In genomic region chr12:124053855-124054254, GRCh38 we compare ENCODE assay signal across 8 cellular contexts.
DNase-seq lines count a peak whose midpoint lies in the region; ATAC-seq and TF ChIP-seq lines count a peak whose summit lies in the region.

No MANE protein-coding gene starts in this region.

- H3K4me1 ChIP-seq in IMR-90 (ENCODE audit: control insufficient read depth, insufficient read depth, low read length), result no peaks in the 10 kb centered on the region
- H3K4me1 ChIP-seq in gastrocnemius medialis, result no peaks in the 10 kb centered on the region

- TF ChIP-seq CTCF in BJ (IDR thresholded peaks at IDR 0.05; ENCODE audit: insufficient read depth, low read depth, low read length), result peak; percentile 83
- TF ChIP-seq CTCF in IMR-90 (conservative IDR thresholded peaks at IDR 0.05; ENCODE audit: low read depth, low read length), result peak; percentile 61
- peak; percentile 76 for TF ChIP-seq CTCF in WERI-Rb-1 (IDR thresholded peaks at IDR 0.05; ENCODE audit: low read depth, low read length)
- peak; percentile 50 to 63 (median 54) for TF ChIP-seq CTCF in gastrocnemius medialis (IDR thresholded peaks at IDR 0.05 in 4 of 5, conservative IDR thresholded peaks at IDR 0.05 in 1 of 5)

- in situ Hi-C loops in IMR-90 (cut with MboI; ENCODE audit: low sequenced_read_pairs) (no loop called here), gastrocnemius medialis (cut with MboI; ENCODE audit: low sequenced_read_pairs in 4 of 4) (loop anchor here in 3 of 4 donors (5.0 to 10.0 kb wide), 2 partner anchors 261 to 263 kb away; no protein-coding TSS in a partner anchor)

- no peak overlapping the region for H3K18ac ChIP-seq in IMR-90 (ENCODE audit: low read depth, low read length)

- H2BK15ac ChIP-seq in IMR-90 (ENCODE audit: low read depth, low read length), result no peak overlapping the region

- WGBS in IMR-90 (ENCODE audit: extremely low coverage in 2 of 2, insufficient read length in 1 of 2), 2 experiments, result 100% methylated on average over 1 of the region's 11 CpGs; no CpG with 5 or more reads in 1 of the 2 experiments

- H3K9me1 ChIP-seq in IMR-90 (ENCODE audit: insufficient read depth, low read length), result no peaks in the 10 kb centered on the region

- no TSS peak for BruUV-seq in IMR-90 (replicated peaks; lab: Mats Ljungman, UMichigan)

- H3K27ac ChIP-seq in IMR-90 (ENCODE audit: insufficient read depth, low read length) (no peak overlapping the region), WERI-Rb-1 (peak overlapping the region; percentile 18; the same call in 1 of the 2 replicates), gastrocnemius medialis (no peak overlapping the region)

- H3K27me3 ChIP-seq in BJ (ENCODE audit: control insufficient read depth, insufficient read depth, low read length) (no peaks in the 10 kb centered on the region; the same call in 1 of the 2 replicates), IMR-90 (ENCODE audit: control insufficient read depth, insufficient read depth, low read length) (peaks cover 6% of the 10 kb centered on the region), WERI-Rb-1 (ENCODE audit: insufficient read depth, low read depth, severe bottlenecking) (no peaks in the 10 kb centered on the region), gastrocnemius medialis (no peaks in the 10 kb centered on the region)

- no peak overlapping the region for H2AFZ ChIP-seq in IMR-90 (replicated peaks; ENCODE audit: low read length, poor library complexity)

- H3K27ac Mint-ChIP-seq in activated T-helper 1 cell treated with anti-CD3 and anti-CD28 coated beads, Interleukin-12 subunit alpha, Interleukin-12 subunit beta, Interleukin-2, Interleukin-4 antibody, amounts not matched to agents 30 ng/mL and 10 ng/mL and 1 ng/mL, durations not matched to agents 14 hours and 24 hours and 36 hours, result no peak overlapping the region

- no peak overlapping the region for H3K56ac ChIP-seq in IMR-90 (ENCODE audit: extremely low read depth, insufficient read depth, low read length)

- no peak overlapping the region for H3K4ac ChIP-seq in IMR-90 (ENCODE audit: low read depth, low read length)

- no peaks in the 10 kb centered on the region for H3K4me1 Mint-ChIP-seq in activated T-helper 1 cell treated with anti-CD3 and anti-CD28 coated beads, Interleukin-12 subunit alpha, Interleukin-12 subunit beta, Interleukin-2, Interleukin-4 antibody, amounts not matched to agents 30 ng/mL and 10 ng/mL and 1 ng/mL, durations not matched to agents 14 hours and 24 hours and 36 hours (ENCODE audit: low read depth)

- POLR2A ChIA-PET in BJ (lab: Charles Lee), result no interaction called here
- POLR2A ChIA-PET in IMR-90 (lab: Charles Lee; ENCODE audit: unreplicated experiment), result no interaction called here

- H4K8ac ChIP-seq in IMR-90 (ENCODE audit: low read depth in 2 of 2, low read length in 2 of 2), result no peak overlapping the region

- intact Hi-C loops in IMR-90 (cut with micrococcal nuclease), result loop anchor here (5.0 kb wide), 2 partner anchors 268 to 713 kb away; no protein-coding TSS in a partner anchor
- intact Hi-C loops in left ventricle myocardium superior (cut with micrococcal nuclease), result loop anchor here (5.0 kb wide), 2 partner anchors 263 to 713 kb away; no protein-coding TSS in a partner anchor
- intact Hi-C loops in gastrocnemius medialis (cut with DNase I; ENCODE audit: low total_unique reads), result loop anchor here (1.0 kb wide), 1 partner anchor 267 kb away; no protein-coding TSS in a partner anchor
- intact Hi-C loops in activated T-helper 1 cell treated with anti-CD3 and anti-CD28 coated beads, Interleukin-12 subunit alpha, Interleukin-12 subunit beta, Interleukin-2, Interleukin-4 antibody, amounts not matched to agents 30 ng/mL and 10 ng/mL and 1 ng/mL, durations not matched to agents 14 hours and 24 hours and 36 hours (cut with micrococcal nuclease), result no loop called here

- H3K9me3 ChIP-seq in IMR-90 (ENCODE audit: control insufficient read depth, insufficient read depth, low read length), result no peaks in the 10 kb centered on the region
- H3K9me3 ChIP-seq in WERI-Rb-1 (ENCODE audit: severe bottlenecking), result peaks cover 5% of the 10 kb centered on the region
- no peaks in the 10 kb centered on the region for H3K9me3 ChIP-seq in gastrocnemius medialis

- no peaks in the 10 kb centered on the region for H4K20me1 ChIP-seq in IMR-90 (ENCODE audit: insufficient read depth, low read length)

- peaks cover 2% of the 10 kb centered on the region for H3K9me3 Mint-ChIP-seq in activated T-helper 1 cell treated with anti-CD3 and anti-CD28 coated beads, Interleukin-12 subunit alpha, Interleukin-12 subunit beta, Interleukin-2, Interleukin-4 antibody, amounts not matched to agents 30 ng/mL and 10 ng/mL and 1 ng/mL, durations not matched to agents 14 hours and 24 hours and 36 hours

- H2BK120ac ChIP-seq in IMR-90 (ENCODE audit: low read depth, low read length), result no peak overlapping the region

- no peak overlapping the region for H3K9ac ChIP-seq in IMR-90 (ENCODE audit: low read depth, low read length)

- no peak overlapping the region for H3K23ac ChIP-seq in IMR-90 (ENCODE audit: low read depth, low read length)

- H3K79me1 ChIP-seq in IMR-90 (ENCODE audit: low read depth in 1 of 2, low read length in 2 of 2), result no peaks in the 10 kb centered on the region

- TF ChIP-seq POLR2A in IMR-90 (IDR thresholded peaks at IDR 0.05; ENCODE audit: low read depth, low read length) (no peak), gastrocnemius medialis (IDR thresholded peaks at IDR 0.05) (no peak)

- CTCF ChIA-PET in BJ (lab: Yijun Ruan, JAX) (interaction anchor here (0.6 to 4.1 kb wide), 24 partner anchors 9 to 717 kb away, joined by 3 to 57 read pairs (median 8); no protein-coding TSS in a partner anchor), IMR-90 (lab: Yijun Ruan, JAX) (interaction anchor here (1.0 kb wide), 1 partner anchor 10 kb away, joined by 4 read pairs; no protein-coding TSS in a partner anchor)

- H3K4me2 ChIP-seq in IMR-90 (ENCODE audit: low read depth, low read length), result no peak overlapping the region; the same call in 1 of the 2 replicates

- H2AK9ac ChIP-seq in IMR-90 (replicated peaks; ENCODE audit: low read depth, low read length, poor library complexity), result no peak overlapping the region

- TF ChIP-seq RAD21 in IMR-90 (IDR thresholded peaks at IDR 0.05; ENCODE audit: low read length), result peak; percentile 65

- no peak overlapping the region for H2BK20ac ChIP-seq in IMR-90 (ENCODE audit: low read depth, low read length)

- H2AK5ac ChIP-seq in IMR-90 (ENCODE audit: low read depth, low read length), result no peak overlapping the region

- no peak overlapping the region for H2BK5ac ChIP-seq in IMR-90 (ENCODE audit: low read depth, low read length, poor library complexity, severe bottlenecking)

- H3K4me3 Mint-ChIP-seq in activated T-helper 1 cell treated with anti-CD3 and anti-CD28 coated beads, Interleukin-12 subunit alpha, Interleukin-12 subunit beta, Interleukin-2, Interleukin-4 antibody, amounts not matched to agents 30 ng/mL and 10 ng/mL and 1 ng/mL, durations not matched to agents 14 hours and 24 hours and 36 hours, result no peak overlapping the region

- peaks cover 2% of the 10 kb centered on the region for H3K27me3 Mint-ChIP-seq in activated T-helper 1 cell treated with anti-CD3 and anti-CD28 coated beads, Interleukin-12 subunit alpha, Interleukin-12 subunit beta, Interleukin-2, Interleukin-4 antibody, amounts not matched to agents 30 ng/mL and 10 ng/mL and 1 ng/mL, durations not matched to agents 14 hours and 24 hours and 36 hours (ENCODE audit: insufficient read depth)

- H3K36me3 Mint-ChIP-seq in activated T-helper 1 cell treated with anti-CD3 and anti-CD28 coated beads, Interleukin-12 subunit alpha, Interleukin-12 subunit beta, Interleukin-2, Interleukin-4 antibody, amounts not matched to agents 30 ng/mL and 10 ng/mL and 1 ng/mL, durations not matched to agents 14 hours and 24 hours and 36 hours (ENCODE audit: low read depth), result no peaks in the 10 kb centered on the region

- dilution Hi-C loops in IMR-90 (cut with HindIII; ENCODE audit: low sequenced_read_pairs, unreplicated experiment), result no loop called here

- no peak overlapping the region for H4K5ac ChIP-seq in IMR-90 (ENCODE audit: low read depth, low read length)

- H3K14ac ChIP-seq in IMR-90 (replicated peaks; ENCODE audit: low read depth, low read length), result no peak overlapping the region

- no peak overlapping the region for H4K91ac ChIP-seq in IMR-90 (ENCODE audit: insufficient read depth, low read depth, low read length)

- ATAC-seq in IMR-90 (ENCODE audit: low read depth) (peak; percentile 83), left ventricle myocardium superior (peak; percentile 91), gastrocnemius medialis (peak; percentile 53 to 69), HG03378 (IDR thresholded peaks at IDR 0.05; ENCODE audit: unreplicated experiment) (no peak), GM21619 (IDR thresholded peaks at IDR 0.05; ENCODE audit: unreplicated experiment) (no peak)

- H3K36me3 ChIP-seq in BJ (ENCODE audit: control insufficient read depth, insufficient read depth, low read length), result no peaks in the 10 kb centered on the region
- no peaks in the 10 kb centered on the region for H3K36me3 ChIP-seq in IMR-90 (ENCODE audit: control insufficient read depth, insufficient read depth, low read length)
- H3K36me3 ChIP-seq in WERI-Rb-1, result no peaks in the 10 kb centered on the region
- no peaks in the 10 kb centered on the region for H3K36me3 ChIP-seq in gastrocnemius medialis

- DNase-seq in BJ (ENCODE audit: low read depth) (no peak), IMR-90 (peak; percentile 48), WERI-Rb-1 (peak; percentile 81), left ventricle myocardium superior (peak; percentile 45), gastrocnemius medialis (peak in 1 of 2 donors; percentile 26)
- no peak for DNase-seq in activated T-helper 1 cell treated with anti-CD3 and anti-CD28 coated beads, Interleukin-12 subunit alpha, Interleukin-12 subunit beta, Interleukin-2, Interleukin-4 antibody, amounts not matched to agents 30 ng/mL and 10 ng/mL and 1 ng/mL, durations not matched to agents 14 hours and 24 hours and 36 hours (ENCODE audit: low spot score)

- no peak overlapping the region for H3K4me3 ChIP-seq in BJ (ENCODE audit: low read depth, low read length)
- no peak overlapping the region for H3K4me3 ChIP-seq in IMR-90 (ENCODE audit: insufficient read depth, low read depth, low read length)
- H3K4me3 ChIP-seq in WERI-Rb-1 (ENCODE audit: low read depth, low read length), result no peak overlapping the region
- H3K4me3 ChIP-seq in gastrocnemius medialis, result no peak overlapping the region

TF ChIP-seq in IMR-90, 13 proteins besides CTCF, POLR2A, EP300 and RAD21:
- TF ChIP-seq SMC3 (IDR thresholded peaks at IDR 0.05; ENCODE audit: low read depth, low read length), result peak; percentile 32; the same call in 1 of the 2 replicates
- no peak for TF ChIP-seq CEBPB (IDR thresholded peaks at IDR 0.05; ENCODE audit: low read depth, low read length)

Comparison
In these comparisons a context has a peak if more than half of its experiments do, and no peak if none do; other contexts are left out.
1. DNase-seq: peak in IMR-90 (single experiment), WERI-Rb-1 (single experiment) and left ventricle myocardium superior (single experiment); none in BJ (single experiment) and activated T-helper 1 cell treated with anti-CD3 and anti-CD28 coated beads, Interleukin-12 subunit alpha, Interleukin-12 subunit beta, Interleukin-2, Interleukin-4 antibody, amounts not matched to agents 30 ng/mL and 10 ng/mL and 1 ng/mL, durations not matched to agents 14 hours and 24 hours and 36 hours (single experiment).
2. ATAC-seq: peak in IMR-90 (single experiment), left ventricle myocardium superior (single experiment) and gastrocnemius medialis (2 of 2); none in HG03378 (single experiment) and GM21619 (single experiment).
3. Peak in every context shown above with its lines, with median percentiles within 50 percentile points of each other: CTCF ChIP-seq.